9 cellular contexts compared by ENCODE assay signal in genomic region chr3:86245360-86245759, GRCh38.
DNase-seq lines count a peak whose midpoint lies in the region; ATAC-seq and TF ChIP-seq lines count a peak whose summit lies in the region.
"Had no signal": no experiment of that assay in that cellular context is flagged by ENCODE, and none has a peak within 500 bp of the region (broad histone marks: within the 10 kb centered on the region; RNA-seq: fewer than 3 reads in every experiment).

No MANE protein-coding gene starts in this region.

- DNase-seq in cardiac muscle cell (ENCODE audit: low read depth in 1 of 2, low spot score in 1 of 2) (peak in 1 of 2 donors; percentile 37), heart right ventricle (no peak), SJCRH30 (peak in 1 of 2 experiments; percentile 50), iPS DF 4.7 (ENCODE audit: extremely low read depth, low spot score) (peak; percentile 7), transverse colon (no peak), Right ventricle myocardium superior (no peak), NCI-H1436 treated with DMSO at 0.1 percent for 48 hours (lab: John Stamatoyannopoulos, UW) (no peak)
- DNase-seq: AML-193 had no signal

- H3K9me3 ChIP-seq in cardiac muscle cell (ENCODE audit: low read depth) = no peaks in the 10 kb centered on the region
- H3K9me3 ChIP-seq in heart right ventricle = peaks cover 0 to 9% (median 0%) of the 10 kb centered on the region in 11 donors
- H3K9me3 ChIP-seq in SJCRH30 (replicated peaks) = no peaks in the 10 kb centered on the region
- no peaks in the 10 kb centered on the region for H3K9me3 ChIP-seq in transverse colon

- no peak for TF ChIP-seq CTCF in cardiac muscle cell (IDR thresholded peaks at IDR 0.05; ENCODE audit: low read depth, low read length)
- peak in 4 of 9 donors; percentile 7 to 30 (median 18) for TF ChIP-seq CTCF in heart right ventricle (IDR thresholded peaks at IDR 0.05)
- TF ChIP-seq CTCF in transverse colon (IDR thresholded peaks at IDR 0.05) = peak in 4 of 5 experiments; percentile 31 to 47 (median 44)

- ATAC-seq in heart right ventricle (no peak), HG03045 (IDR thresholded peaks at IDR 0.05; ENCODE audit: unreplicated experiment) (no peak), Right ventricle myocardium superior (ENCODE audit: poor library complexity) (no peak)

- H3K27ac ChIP-seq in cardiac muscle cell (peak overlapping the region; percentile 82), heart right ventricle (no peak overlapping the region), SJCRH30 (no peak overlapping the region; the same call in 1 of the 2 replicates), transverse colon (no peak overlapping the region)

- intact Hi-C loops in heart right ventricle (cut with DNase I) = no loop called here
- intact Hi-C loops in transverse colon (cut with DNase I; ENCODE audit: low total_unique reads) = no loop called here
- intact Hi-C loops in Right ventricle myocardium superior (cut with DNase I) = no loop called here

- WGBS in heart right ventricle, 2 donors = 24 to 27% methylated on average over 1 of the region's 1 CpG
- 6 to 10% methylated on average over 1 of the region's 1 CpG for WGBS in transverse colon (ENCODE audit: low coverage in 1 of 2), 2 donors

- H3K4me1 ChIP-seq in cardiac muscle cell (ENCODE audit: low read depth) (peaks cover 12% of the 10 kb centered on the region), heart right ventricle (no peaks in the 10 kb centered on the region), SJCRH30 (peaks cover 6% of the 10 kb centered on the region), transverse colon (peaks cover 0 to 2% (median 0%) of the 10 kb centered on the region in 4 donors)

- TF ChIP-seq EP300 in transverse colon (IDR thresholded peaks at IDR 0.05; ENCODE audit: low read depth) = no peak

- H3K27me3 ChIP-seq in cardiac muscle cell (no peaks in the 10 kb centered on the region), heart right ventricle (no peaks in the 10 kb centered on the region), SJCRH30 (no peaks in the 10 kb centered on the region), transverse colon (no peaks in the 10 kb centered on the region)

- in situ Hi-C loops in transverse colon (cut with MboI; ENCODE audit: low pct_ligation_motif_present in 1 of 4, low pct_unique_long_range_greater_than_20kb in 1 of 4, low sequenced_read_pairs in 3 of 4) = loop anchor here in 1 of 4 donors (25.0 kb wide), 1 partner anchor 433 kb away; no protein-coding TSS in a partner anchor

- no peak overlapping the region for H3K4me3 ChIP-seq in cardiac muscle cell
- no peak overlapping the region for H3K4me3 ChIP-seq in heart right ventricle
- H3K4me3 ChIP-seq in SJCRH30 = peak overlapping the region; percentile 33
- no peak overlapping the region for H3K4me3 ChIP-seq in transverse colon

- no peak for TF ChIP-seq POLR2A in transverse colon (IDR thresholded peaks at IDR 0.05)

- no peaks in the 10 kb centered on the region for H3K36me3 ChIP-seq in cardiac muscle cell
- no peaks in the 10 kb centered on the region for H3K36me3 ChIP-seq in heart right ventricle
- H3K36me3 ChIP-seq in SJCRH30 = no peaks in the 10 kb centered on the region
- H3K36me3 ChIP-seq in transverse colon = no peaks in the 10 kb centered on the region
